Comparison of ENCODE assay signal across 16 cellular contexts in genomic region chr2:1804251-1804855, GRCh38.
DNase-seq lines count a peak whose midpoint lies in the region; ATAC-seq and TF ChIP-seq lines count a peak whose summit lies in the region.
"Had no signal": no experiment of that assay in that cellular context is flagged by ENCODE, and none has a peak within 500 bp of the region (broad histone marks: within the 10 kb centered on the region; RNA-seq: fewer than 3 reads in every experiment).

No MANE protein-coding gene starts in this region.

- 77 to 83% (median 81%) methylated on average over 10 of the region's 10 CpGs for WGBS in spleen, 5 donors
- WGBS in aorta, 2 donors = 34 to 39% methylated on average over 10 of the region's 10 CpGs

- H3K27ac ChIP-seq in left ventricle myocardium inferior (replicated peaks) (no peak overlapping the region), spleen (peak overlapping the region in 1 of 8 donors; percentile 33), aorta (ENCODE audit: low read depth in 1 of 2, low read length in 2 of 2) (peak overlapping the region; percentile 10 to 19)
- no peak overlapping the region for H3K27ac ChIP-seq in CD8-positive, alpha-beta T cell (ENCODE audit: low read depth, low read length)
- H3K27ac ChIP-seq: PC-9 had no signal

- CTCF ChIA-PET in CD8-positive, alpha-beta T cell (lab: Charles Lee) = interaction anchor here (0.9 kb wide), 1 partner anchor 14 kb away, joined by 4 read pairs; no protein-coding TSS in a partner anchor

- ATAC-seq in left ventricle myocardium superior = peak; percentile 28
- ATAC-seq in aorta (ENCODE audit: low FRiP score) = no peak
- ATAC-seq in CD8-positive, alpha-beta T cell = no peak

- H3K4me1 ChIP-seq in left ventricle myocardium inferior (peaks cover 11% of the 10 kb centered on the region), spleen (no peaks in the 10 kb centered on the region), aorta (ENCODE audit: control insufficient read depth in 1 of 2, insufficient read depth in 2 of 2, low read length in 2 of 2) (no peaks in the 10 kb centered on the region)
- H3K4me1 ChIP-seq in CD8-positive, alpha-beta T cell (ENCODE audit: insufficient read depth, low read length) = no peaks in the 10 kb centered on the region

- H3K27me3 Mint-ChIP-seq in osteocyte (ENCODE audit: unreplicated experiment) = peaks cover 27% of the 10 kb centered on the region
- peaks cover 2% of the 10 kb centered on the region for H3K27me3 Mint-ChIP-seq in CD8-positive, alpha-beta T cell (ENCODE audit: low read depth)

- intact Hi-C loops in left ventricle myocardium superior (cut with micrococcal nuclease) = no loop called here
- intact Hi-C loops in left ventricle myocardium inferior (cut with micrococcal nuclease) = no loop called here
- intact Hi-C loops in spleen (cut with DNase I; ENCODE audit: low total_unique reads) = no loop called here
- intact Hi-C loops in aorta (cut with DNase I) = no loop called here
- intact Hi-C loops in CD8-positive, alpha-beta T cell (cut with DNase I, micrococcal nuclease) = no loop called here

- H3K36me3 Mint-ChIP-seq in osteocyte (ENCODE audit: unreplicated experiment) = no peaks in the 10 kb centered on the region
- no peaks in the 10 kb centered on the region for H3K36me3 Mint-ChIP-seq in CD8-positive, alpha-beta T cell

- H3K36me3 ChIP-seq in left ventricle myocardium inferior (no peaks in the 10 kb centered on the region), spleen (no peaks in the 10 kb centered on the region), aorta (ENCODE audit: control insufficient read depth in 1 of 2, insufficient read depth in 2 of 2, low read length in 1 of 2) (no peaks in the 10 kb centered on the region)
- H3K36me3 ChIP-seq in CD8-positive, alpha-beta T cell (ENCODE audit: insufficient read depth, low read length) = no peaks in the 10 kb centered on the region

- no peak overlapping the region for H3K4me3 Mint-ChIP-seq in osteocyte (ENCODE audit: unreplicated experiment)
- no peak overlapping the region for H3K4me3 Mint-ChIP-seq in CD8-positive, alpha-beta T cell

- no peaks in the 10 kb centered on the region for H3K9me3 ChIP-seq in left ventricle myocardium inferior (replicated peaks)
- peaks cover 0 to 7% (median 0%) of the 10 kb centered on the region in 8 donors for H3K9me3 ChIP-seq in spleen
- no peaks in the 10 kb centered on the region for H3K9me3 ChIP-seq in aorta (ENCODE audit: control insufficient read depth, low read length)
- H3K9me3 ChIP-seq in CD8-positive, alpha-beta T cell (ENCODE audit: low read length) = no peaks in the 10 kb centered on the region

- DNase-seq in left ventricle myocardium superior = no peak
- no peak for DNase-seq in left ventricle myocardium inferior
- DNase-seq in fibroblast of the aortic adventitia (ENCODE audit: low read depth) = peak; percentile 12
- peak; percentile 40 for DNase-seq in spleen
- peak in 1 of 2 donors; percentile 47 for DNase-seq in aorta
- DNase-seq in stimulated activated CD4-positive, alpha-beta T cell treated with anti-CD3 and anti-CD28 coated beads, Interleukin-2, amount 100 ng/mL, for 48 hours = no peak
- DNase-seq in osteocyte (ENCODE audit: extremely low spot score, unreplicated experiment) = no peak
- no peak for DNase-seq in CD8-positive, alpha-beta T cell
- DNase-seq: 8988T, DMS 273 treated with DMSO at 0.1 percent for 48 hours, KBM-7, NCI-H1048, NCI-H1436 treated with DMSO at 0.1 percent for 48 hours, NCI-H2029 treated with DMSO at 0.1 percent for 48 hours, NCI-H82, PC-9 had no signal

- POLR2A ChIA-PET in CD8-positive, alpha-beta T cell (lab: Charles Lee) = no interaction called here

- H3K27ac Mint-ChIP-seq in osteocyte (ENCODE audit: unreplicated experiment) = no peak overlapping the region
- H3K27ac Mint-ChIP-seq in CD8-positive, alpha-beta T cell = no peak overlapping the region

- no peaks in the 10 kb centered on the region for H3K4me1 Mint-ChIP-seq in osteocyte (ENCODE audit: unreplicated experiment)
- H3K4me1 Mint-ChIP-seq in CD8-positive, alpha-beta T cell (ENCODE audit: low read depth) = no peaks in the 10 kb centered on the region

- no peak for TF ChIP-seq POLR2A in spleen (IDR thresholded peaks at IDR 0.05)

- TF ChIP-seq CTCF in left ventricle myocardium inferior (IDR thresholded peaks at IDR 0.05; ENCODE audit: borderline replicate concordance) = no peak
- TF ChIP-seq CTCF in fibroblast of the aortic adventitia (IDR thresholded peaks at IDR 0.05; ENCODE audit: insufficient read depth, low read length) = no peak
- no peak for TF ChIP-seq CTCF in spleen (IDR thresholded peaks at IDR 0.05 in 8 of 11, conservative IDR thresholded peaks at IDR 0.05 in 3 of 11)
- TF ChIP-seq CTCF in osteocyte (IDR thresholded peaks at IDR 0.05) = no peak
- no peak for TF ChIP-seq CTCF in CD8-positive, alpha-beta T cell (IDR thresholded peaks at IDR 0.05)

- H3K9me3 Mint-ChIP-seq in osteocyte (ENCODE audit: unreplicated experiment) = no peaks in the 10 kb centered on the region
- H3K9me3 Mint-ChIP-seq in CD8-positive, alpha-beta T cell = no peaks in the 10 kb centered on the region

- H3K4me3 ChIP-seq in left ventricle myocardium inferior = no peak overlapping the region
- no peak overlapping the region for H3K4me3 ChIP-seq in fibroblast of the aortic adventitia (ENCODE audit: low read depth, low read length)
- no peak overlapping the region for H3K4me3 ChIP-seq in spleen
- no peak overlapping the region for H3K4me3 ChIP-seq in aorta (ENCODE audit: low read length in 2 of 2)
- no peak overlapping the region for H3K4me3 ChIP-seq in CD8-positive, alpha-beta T cell (ENCODE audit: low read depth, low read length)
- H3K4me3 ChIP-seq: PC-9 had no signal

- H3K27me3 ChIP-seq in left ventricle myocardium inferior (ENCODE audit: low read depth) (peaks cover 10% of the 10 kb centered on the region), spleen (replicated peaks in 1 of 7) (no peaks in the 10 kb centered on the region), aorta (ENCODE audit: control insufficient read depth in 1 of 2, insufficient read depth in 2 of 2, low read length in 1 of 2) (no peaks in the 10 kb centered on the region)
- H3K27me3 ChIP-seq in CD8-positive, alpha-beta T cell (ENCODE audit: insufficient read depth, low read length) = no peaks in the 10 kb centered on the region

Comparison
In these comparisons a context has a peak if more than half of its experiments do, and no peak if none do; other contexts are left out.
1. DNase-seq: peak in fibroblast of the aortic adventitia (single experiment) and spleen (single experiment); none in left ventricle myocardium superior (single experiment), left ventricle myocardium inferior (single experiment), stimulated activated CD4-positive, alpha-beta T cell treated with anti-CD3 and anti-CD28 coated beads, Interleukin-2, amount 100 ng/mL, for 48 hours (0 of 2), osteocyte (single experiment) and CD8-positive, alpha-beta T cell (0 of 7).
2. H3K27ac ChIP-seq: peak in aorta (2 of 2); none in left ventricle myocardium inferior (single experiment) and CD8-positive, alpha-beta T cell (single experiment).